In the genomic region with DNA sequence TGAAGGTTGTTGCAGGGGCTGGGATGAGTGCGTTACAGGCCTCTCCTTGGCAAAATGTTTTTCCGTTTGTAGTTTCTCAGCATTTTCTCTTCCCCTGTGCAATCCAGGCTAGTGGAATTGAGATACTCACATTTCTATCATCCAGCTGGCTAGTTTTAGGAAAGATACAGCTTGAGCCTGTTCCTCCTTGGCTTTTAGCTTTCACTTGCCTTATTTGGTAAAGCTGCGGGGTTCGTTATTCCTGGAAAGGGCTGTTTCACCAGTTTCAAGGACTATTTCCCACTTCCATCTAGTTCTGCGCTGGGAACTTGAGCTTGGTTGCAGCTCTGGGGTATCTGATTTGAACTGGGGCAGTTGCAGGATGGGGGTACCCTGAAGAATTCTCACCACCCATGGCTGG, we compare ENCODE assay signal across 8 cellular contexts.
A peak's percentile ranks its signal among the peaks of the same experiment; 100 is the strongest.
DNase-seq lines count a peak whose midpoint lies in the region; ATAC-seq and TF ChIP-seq lines count a peak whose summit lies in the region.

No MANE protein-coding gene starts in this region.

- no peaks in the 10 kb centered on the region for H3K9me3 Mint-ChIP-seq in activated T-cell treated with anti-CD3 and anti-CD28 coated beads, Interleukin-2, amount 50 U/mL, for 24 hours
- no peaks in the 10 kb centered on the region for H3K9me3 Mint-ChIP-seq in activated T-cell treated with anti-CD3 and anti-CD28 coated beads, Interleukin-2, amount 50 U/mL, for 4 hours
- no peaks in the 10 kb centered on the region for H3K9me3 Mint-ChIP-seq in naive B cell

- H3K4me1 Mint-ChIP-seq in activated T-cell treated with anti-CD3 and anti-CD28 coated beads, Interleukin-2, amount 50 U/mL, for 24 hours (ENCODE audit: low read depth): peaks cover 70% of the 10 kb centered on the region
- peaks cover 65% of the 10 kb centered on the region for H3K4me1 Mint-ChIP-seq in activated T-cell treated with anti-CD3 and anti-CD28 coated beads, Interleukin-2, amount 50 U/mL, for 4 hours (ENCODE audit: low read depth)
- H3K4me1 Mint-ChIP-seq in naive B cell: peaks cover 81 to 95% (median 82%) of the 10 kb centered on the region in 3 donors

- ATAC-seq in activated T-cell treated with anti-CD3 and anti-CD28 coated beads, Interleukin-2, amount 50 U/mL, for 4 hours: no peak
- ATAC-seq in naive B cell (ENCODE audit: low read depth in 2 of 2) (no peak), GM21423 (IDR thresholded peaks at IDR 0.05; ENCODE audit: unreplicated experiment) (no peak)

- TF ChIP-seq POLR2A in transverse colon (IDR thresholded peaks at IDR 0.05): no peak

- DNase-seq in activated T-cell treated with anti-CD3 and anti-CD28 coated beads, Interleukin-2, amount 50 U/mL, for 24 hours: no peak
- DNase-seq in activated T-cell treated with anti-CD3 and anti-CD28 coated beads, Interleukin-2, amount 50 U/mL, for 4 hours: no peak
- DNase-seq in fibroblast of peridontal ligament (ENCODE audit: extremely low read depth): peak; percentile 31
- DNase-seq in naive B cell: no peak
- no peak for DNase-seq in transverse colon
- no peak for DNase-seq in ecto neural progenitor cell (ENCODE audit: low spot score)
- DNase-seq in posterior cingulate gyrus: no peak

- in situ Hi-C loops in transverse colon (cut with MboI; ENCODE audit: low pct_ligation_motif_present in 1 of 4, low pct_unique_long_range_greater_than_20kb in 1 of 4, low sequenced_read_pairs in 3 of 4): no loop called here

- no peaks in the 10 kb centered on the region for H3K9me3 ChIP-seq in transverse colon

- H3K27me3 ChIP-seq in transverse colon: no peaks in the 10 kb centered on the region

- peak overlapping the region in 1 of 4 donors; percentile 40 for H3K4me3 ChIP-seq in transverse colon

- TF ChIP-seq EP300 in transverse colon (IDR thresholded peaks at IDR 0.05; ENCODE audit: low read depth): no peak

- peak overlapping the region; percentile 32 for H3K27ac Mint-ChIP-seq in activated T-cell treated with anti-CD3 and anti-CD28 coated beads, Interleukin-2, amount 50 U/mL, for 24 hours
- peak overlapping the region in 5 of 6 donors; percentile 5 to 96 (median 87) for H3K27ac Mint-ChIP-seq in naive B cell

- intact Hi-C loops in transverse colon (cut with DNase I; ENCODE audit: low total_unique reads) (loop anchor here (5.0 kb wide), 1 partner anchor 91 kb away; the partner anchor contains the start of gene ITPR1), posterior cingulate gyrus (cut with DNase I) (loop anchor here (10.0 kb wide), 2 partner anchors 49 to 89 kb away; partner anchors contain the start of gene ITPR1)

- H3K27me3 Mint-ChIP-seq in activated T-cell treated with anti-CD3 and anti-CD28 coated beads, Interleukin-2, amount 50 U/mL, for 24 hours: no peaks in the 10 kb centered on the region
- no peaks in the 10 kb centered on the region for H3K27me3 Mint-ChIP-seq in activated T-cell treated with anti-CD3 and anti-CD28 coated beads, Interleukin-2, amount 50 U/mL, for 4 hours (ENCODE audit: low read depth)
- H3K27me3 Mint-ChIP-seq in naive B cell: no peaks in the 10 kb centered on the region

- H3K4me3 Mint-ChIP-seq in activated T-cell treated with anti-CD3 and anti-CD28 coated beads, Interleukin-2, amount 50 U/mL, for 24 hours: no peak overlapping the region
- H3K4me3 Mint-ChIP-seq in activated T-cell treated with anti-CD3 and anti-CD28 coated beads, Interleukin-2, amount 50 U/mL, for 4 hours: no peak overlapping the region
- peak overlapping the region in 4 of 8 donors; percentile 33 to 90 (median 75) for H3K4me3 Mint-ChIP-seq in naive B cell

- H3K4me1 ChIP-seq in transverse colon: peaks cover 6 to 50% (median 22%) of the 10 kb centered on the region in 4 donors

- no peaks in the 10 kb centered on the region for H3K36me3 Mint-ChIP-seq in activated T-cell treated with anti-CD3 and anti-CD28 coated beads, Interleukin-2, amount 50 U/mL, for 24 hours (ENCODE audit: low read depth)
- H3K36me3 Mint-ChIP-seq in activated T-cell treated with anti-CD3 and anti-CD28 coated beads, Interleukin-2, amount 50 U/mL, for 4 hours (ENCODE audit: insufficient read depth): no peaks in the 10 kb centered on the region
- H3K36me3 Mint-ChIP-seq in naive B cell: no peaks in the 10 kb centered on the region

- WGBS in transverse colon (ENCODE audit: low coverage in 1 of 2), 2 donors: 54 to 63% methylated on average over 4 to 5 of the region's 5 CpGs

- H3K27ac ChIP-seq in transverse colon: peak overlapping the region; percentile 72 to 84 (median 76)

- no peaks in the 10 kb centered on the region for H3K36me3 ChIP-seq in transverse colon

- no peak for TF ChIP-seq CTCF in transverse colon (IDR thresholded peaks at IDR 0.05)
